32 cellular contexts compared by ENCODE assay signal in genomic region chr3:36937492-36937891, GRCh38. TPM values are rescaled to one million over a fixed set of nuclear protein-coding genes. Genes with fewer than 3 reads are reported as not detected.
DNase-seq lines count a peak whose midpoint lies in the region; ATAC-seq and TF ChIP-seq lines count a peak whose summit lies in the region.
"Had no signal": no experiment of that assay in that cellular context is flagged by ENCODE, and none has a peak within 500 bp of the region (broad histone marks: within the 10 kb centered on the region; RNA-seq: fewer than 3 reads in every experiment).

No MANE protein-coding gene starts in this region.

- peak overlapping the region; percentile 13; the same call in 1 of the 2 replicates for H3K27ac Mint-ChIP-seq in GM23338
- peak overlapping the region; percentile 70 for H3K27ac Mint-ChIP-seq in endodermal cell
- H3K27ac Mint-ChIP-seq in nephron progenitor cell, result peak overlapping the region; percentile 47
- H3K27ac Mint-ChIP-seq: activated CD4-positive, alpha-beta T cell treated with anti-CD3 and anti-CD28 coated beads, Interleukin-2, amount 10 ng/mL, durations not matched to agents 24 days and 14 days; activated naive CD8-positive, alpha-beta T cell treated with anti-CD3 and anti-CD28 coated beads, Interleukin-2, amount 50 U/mL, for 24 hours; neural progenitor cell had no signal

- H3K4me3 Mint-ChIP-seq in GM23338 (no peak overlapping the region), endodermal cell (no peak overlapping the region), nephron progenitor cell (no peak overlapping the region)
- H3K4me3 Mint-ChIP-seq: activated CD4-positive, alpha-beta T cell treated with anti-CD3 and anti-CD28 coated beads, Interleukin-2, amount 10 ng/mL, durations not matched to agents 24 days and 14 days; activated naive CD8-positive, alpha-beta T cell treated with anti-CD3 and anti-CD28 coated beads, Interleukin-2, amount 50 U/mL, for 24 hours; neural progenitor cell had no signal

- H3K4me3 ChIP-seq in GM23338 (no peak overlapping the region), endodermal cell (ENCODE audit: low read length) (no peak overlapping the region)
- H3K4me3 ChIP-seq: BLaER1, esophagus squamous epithelium, gastrocnemius medialis, neural progenitor cell, sigmoid colon, tibial artery had no signal

- no peak overlapping the region for H2AFZ ChIP-seq in GM23338
- H2AFZ ChIP-seq: neural progenitor cell had no signal

- H3K36me3 ChIP-seq in GM23338 (ENCODE audit: insufficient read depth) (no peaks in the 10 kb centered on the region), endodermal cell (ENCODE audit: control insufficient read depth, insufficient read depth, low read length) (no peaks in the 10 kb centered on the region)
- H3K36me3 ChIP-seq: esophagus squamous epithelium, gastrocnemius medialis, neural progenitor cell, sigmoid colon, tibial artery, WERI-Rb-1 had no signal

- DNase-seq in GM23338 (ENCODE audit: low spot score), result no peak
- peak; percentile 29 for DNase-seq in M059J (ENCODE audit: low read depth)
- no peak for DNase-seq in endodermal cell
- DNase-seq in nephron progenitor cell, result no peak
- DNase-seq in RKO (ENCODE audit: low spot score), result no peak
- no peak for DNase-seq in NCI-H2227 (lab: John Stamatoyannopoulos, UW; ENCODE audit: unreplicated experiment)
- DNase-seq in OCI-M2 (lab: John Stamatoyannopoulos, UW; ENCODE audit: unreplicated experiment), result no peak
- DNase-seq: activated CD4-positive, alpha-beta T cell treated with anti-CD3 and anti-CD28 coated beads, Interleukin-2, amount 10 ng/mL, durations not matched to agents 24 days and 14 days; activated naive CD4-positive, alpha-beta T cell; activated naive CD8-positive, alpha-beta T cell treated with anti-CD3 and anti-CD28 coated beads, Interleukin-2, amount 50 U/mL, for 24 hours; activated T-cell treated with anti-CD3 and anti-CD28 coated beads, Interleukin-2, amount 50 U/mL, for 48 hours; dermis blood vessel endothelial cell; DMS153; esophagus squamous epithelium; gastrocnemius medialis; Karpas-422; mesendoderm; MV-4-11; NCI-H1436; NCI-H2081; NCI-H345; NCI-H69; posterior cingulate gyrus; sigmoid colon; stimulated activated CD4-positive, alpha-beta T cell treated with anti-CD3 and anti-CD28 coated beads, Interleukin-4, amount 100 ng/mL, for 24 hours; T-helper 9 cell; tibial artery; WERI-Rb-1 had no signal

- H3K9ac ChIP-seq in endodermal cell (ENCODE audit: extremely low read depth, low read length, poor library complexity, severe bottlenecking), result no peak overlapping the region
- H3K9ac ChIP-seq: BLaER1, neural progenitor cell had no signal

- TF ChIP-seq CTCF in GM23338 (conservative IDR thresholded peaks at IDR 0.05; ENCODE audit: low read depth in 2 of 2) (no peak), endodermal cell (conservative IDR thresholded peaks at IDR 0.05) (no peak), nephron progenitor cell (IDR thresholded peaks at IDR 0.05) (no peak)

- H4K20me1 ChIP-seq in GM23338 (replicated peaks; ENCODE audit: insufficient read depth), result no peaks in the 10 kb centered on the region
- H4K20me1 ChIP-seq: BLaER1 had no signal

- H3K27ac ChIP-seq in GM23338 (ENCODE audit: low read depth) (no peak overlapping the region; the same call in 1 of the 2 replicates), endodermal cell (ENCODE audit: low read depth, low read length) (no peak overlapping the region)
- H3K27ac ChIP-seq: BLaER1, esophagus squamous epithelium, gastrocnemius medialis, HL-60, neural progenitor cell, sigmoid colon, tibial artery, WERI-Rb-1 had no signal

- H3K4me2 ChIP-seq in GM23338, result 0 out of 2 replicates have a peak overlapping the region, but pooled peaks have one; percentile 27
- H3K4me2 ChIP-seq: BLaER1, neural progenitor cell had no signal

- 71 to 87% methylated on average over 1 of the region's 1 CpG for WGBS in endodermal cell (ENCODE audit: insufficient coverage in 1 of 2, insufficient read length in 1 of 2), 2 experiments

- H3K9me2 ChIP-seq in GM23338 (ENCODE audit: insufficient read depth), result no peaks in the 10 kb centered on the region

- H3K9me3 ChIP-seq in endodermal cell (ENCODE audit: control insufficient read depth, low read length), result peaks cover 5% of the 10 kb centered on the region
- H3K9me3 ChIP-seq: BLaER1, esophagus squamous epithelium, gastrocnemius medialis, sigmoid colon, tibial artery had no signal

- no peaks in the 10 kb centered on the region for H3F3A ChIP-seq in GM23338 (replicated peaks; ENCODE audit: low read depth)

- H3K4me1 ChIP-seq in GM23338 (ENCODE audit: insufficient read depth), result peaks cover 16% of the 10 kb centered on the region; the same call in 1 of the 2 replicates
- peaks cover 5% of the 10 kb centered on the region for H3K4me1 ChIP-seq in endodermal cell (ENCODE audit: control insufficient read depth, insufficient read depth, low read length)
- H3K4me1 ChIP-seq: esophagus squamous epithelium, gastrocnemius medialis had no signal

- H3K27me3 ChIP-seq in GM23338 (ENCODE audit: insufficient read depth) (peaks cover 3% of the 10 kb centered on the region), endodermal cell (ENCODE audit: control insufficient read depth, insufficient read depth, low read length, poor library complexity, severe bottlenecking) (no peaks in the 10 kb centered on the region)
- H3K27me3 ChIP-seq: BLaER1, esophagus squamous epithelium, neural progenitor cell, sigmoid colon, tibial artery had no signal

- peaks cover 7% of the 10 kb centered on the region for H3K27me3 Mint-ChIP-seq in GM23338 (ENCODE audit: insufficient read depth, low read depth, poor library complexity)
- peaks cover 8% of the 10 kb centered on the region for H3K27me3 Mint-ChIP-seq in endodermal cell (ENCODE audit: insufficient read depth)
- H3K27me3 Mint-ChIP-seq in nephron progenitor cell (ENCODE audit: low read depth, poor library complexity), result peaks cover 5% of the 10 kb centered on the region
- H3K27me3 Mint-ChIP-seq: activated naive CD8-positive, alpha-beta T cell treated with anti-CD3 and anti-CD28 coated beads, Interleukin-2, amount 50 U/mL, for 24 hours had no signal

- H3K4me1 Mint-ChIP-seq in GM23338, result peaks cover 45% of the 10 kb centered on the region
- peaks cover 13% of the 10 kb centered on the region for H3K4me1 Mint-ChIP-seq in endodermal cell
- peaks cover 74% of the 10 kb centered on the region for H3K4me1 Mint-ChIP-seq in nephron progenitor cell

- H3K9me3 Mint-ChIP-seq in GM23338 (no peaks in the 10 kb centered on the region), endodermal cell (no peaks in the 10 kb centered on the region), nephron progenitor cell (no peaks in the 10 kb centered on the region)
- H3K9me3 Mint-ChIP-seq: activated CD4-positive, alpha-beta T cell treated with anti-CD3 and anti-CD28 coated beads, Interleukin-2, amount 10 ng/mL, durations not matched to agents 24 days and 14 days; activated naive CD8-positive, alpha-beta T cell treated with anti-CD3 and anti-CD28 coated beads, Interleukin-2, amount 50 U/mL, for 24 hours; neural progenitor cell had no signal

- no peaks in the 10 kb centered on the region for H3K36me3 Mint-ChIP-seq in GM23338 (ENCODE audit: low read depth)
- H3K36me3 Mint-ChIP-seq in endodermal cell (ENCODE audit: low read depth), result no peaks in the 10 kb centered on the region
- H3K36me3 Mint-ChIP-seq in nephron progenitor cell (ENCODE audit: low read depth), result peaks cover 10% of the 10 kb centered on the region
- H3K36me3 Mint-ChIP-seq: neural progenitor cell had no signal

- ATAC-seq in GM23338, result no peak
- ATAC-seq: activated naive CD8-positive, alpha-beta T cell treated with anti-CD3 and anti-CD28 coated beads, Interleukin-2, amount 50 U/mL, for 24 hours; gastrocnemius medialis; Panc1 had no signal

- H3K79me2 ChIP-seq in GM23338 (replicated peaks; ENCODE audit: insufficient read depth), result no peaks in the 10 kb centered on the region

TF ChIP-seq in GM23338, 12 proteins besides CTCF, POLR2A, EP300 and RAD21:
- TF ChIP-seq NANOG (IDR thresholded peaks at IDR 0.05; ENCODE audit: borderline replicate concordance) (no peak), ETS1 (IDR thresholded peaks at IDR 0.05) (no peak)
TF ChIP-seq in GM23338: peak in this region for 0.

RNA-seq across cellular contexts. Expression of gene TRANK1, which starts 7.4 kb away (rescaled TPM):
- 6.7 and 7.1 TPM in 2 replicates for total RNA-seq in GM23338 (2014; rRNA removed; shearing (Covaris generic))
- polyA plus RNA-seq in GM23338 (2016; fragmentation: Nextera tagmentation; extraction: Ambion mirVana), result 1.8 and 2.3 TPM in 2 replicates
- 41.8 and 49.2 TPM in 2 replicates for total RNA-seq in M059J (2014; rRNA removed; shearing (Covaris generic))
- total RNA-seq in endodermal cell, result 10 to 100 TPM in 1 of 2 donors, 1 to 10 TPM in 1; 9.0 to 20.1 TPM
- polyA plus RNA-seq in endodermal cell (2013, experiment 1 of 2), result 4.8 TPM
- 4.1 TPM for polyA plus RNA-seq in endodermal cell (2013, experiment 2 of 2)

RNA-seq across cellular contexts. Expression of gene EPM2AIP1, which starts 55.4 kb away (rescaled TPM):
- 7.0 and 10.6 TPM in 2 replicates for total RNA-seq in GM23338 (2014; rRNA removed; shearing (Covaris generic))
- polyA plus RNA-seq in GM23338 (2016; fragmentation: Nextera tagmentation; extraction: Ambion mirVana), result 5.0 and 7.2 TPM in 2 replicates
- 5.1 and 8.1 TPM in 2 replicates for total RNA-seq in M059J (2014; rRNA removed; shearing (Covaris generic))
- 10 to 100 TPM; 15.7 to 19.5 TPM for total RNA-seq in endodermal cell
- 23.2 TPM for polyA plus RNA-seq in endodermal cell (2013, experiment 1 of 2)
- 23.4 TPM for polyA plus RNA-seq in endodermal cell (2013, experiment 2 of 2)

RNA-seq across cellular contexts. Expression of gene MLH1, which starts 55.8 kb away (rescaled TPM):
- 52.0 and 58.0 TPM in 2 replicates for total RNA-seq in GM23338 (2014; rRNA removed; shearing (Covaris generic))
- polyA plus RNA-seq in GM23338 (2016; fragmentation: Nextera tagmentation; extraction: Ambion mirVana), result 31.7 and 32.4 TPM in 2 replicates
- total RNA-seq in M059J (2014; rRNA removed; shearing (Covaris generic)), result 32.3 and 48.8 TPM in 2 replicates
- total RNA-seq in endodermal cell, result 10 to 100 TPM; 36.4 to 47.0 TPM
- 60.7 TPM for polyA plus RNA-seq in endodermal cell (2013, experiment 1 of 2)
- polyA plus RNA-seq in endodermal cell (2013, experiment 2 of 2), result 55.1 TPM

Comparison
In these comparisons a context has a peak if more than half of its experiments do, and no peak if none do; other contexts are left out.
1. H3K27ac Mint-ChIP-seq: peak in every context shown above with its lines; median percentile 70 in endodermal cell; 47 in nephron progenitor cell; 13 in GM23338.